In the genomic region with DNA sequence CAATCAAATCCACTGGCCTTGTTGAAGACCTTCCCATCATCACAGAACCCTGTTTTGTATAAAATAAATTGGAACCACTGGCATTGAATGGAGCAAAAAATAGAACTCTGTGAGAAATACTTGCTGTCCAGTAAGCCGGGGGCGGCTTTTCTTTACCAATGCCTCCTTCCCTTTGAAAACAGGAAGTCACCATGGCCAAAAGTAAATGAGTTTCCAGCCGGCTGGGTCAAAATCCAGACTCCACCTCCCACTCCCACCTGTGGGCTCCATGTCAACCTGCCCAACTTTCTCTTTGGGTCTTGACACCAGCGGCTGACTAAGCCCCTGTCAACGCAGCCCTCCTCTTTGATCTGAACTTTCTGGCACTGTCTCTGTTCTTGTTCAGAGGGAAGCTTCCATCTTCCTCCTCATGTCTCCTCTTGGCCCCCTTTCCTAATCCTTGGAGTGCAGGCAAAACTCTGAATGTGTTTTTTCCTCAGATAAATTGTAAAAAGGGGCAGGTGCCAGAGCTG, we compare ENCODE assay signal across 13 cellular contexts.
"Had no signal": no experiment of that assay in that cellular context is flagged by ENCODE, and none has a peak within 500 bp of the region (broad histone marks: within the 10 kb centered on the region; RNA-seq: fewer than 3 reads in every experiment).

No MANE protein-coding gene starts in this region.

- H3K27ac ChIP-seq: lower lobe of right lung, neutrophil, right atrium auricular region, skin epidermis, tibial artery had no signal

- H3K4me1 ChIP-seq: lower lobe of right lung, right atrium auricular region, tibial artery had no signal

- H3K4me3 ChIP-seq: lower lobe of right lung, right atrium auricular region, skin epidermis, tibial artery had no signal

- H3K36me3 ChIP-seq: lower lobe of right lung, neutrophil, right atrium auricular region, tibial artery had no signal

- DNase-seq: activated CD4-positive, alpha-beta memory T cell treated with anti-CD3 and anti-CD28 coated beads, Interleukin-2, amount 10 ng/mL, durations not matched to agents 7 days and 5 days; activated CD4-positive, alpha-beta T cell treated with anti-CD3 and anti-CD28 coated beads for 4 hours; activated naive CD4-positive, alpha-beta T cell treated with anti-CD3 and anti-CD28 coated beads, Interleukin-2, amount 10 ng/mL, durations not matched to agents 7 days and 5 days; activated T-cell treated with anti-CD3 and anti-CD28 coated beads, Interleukin-2, amount 50 U/mL, for 24 hours; left cardiac atrium; lower lobe of right lung; midbrain; stimulated activated CD4-positive, alpha-beta T cell treated with anti-CD3 and anti-CD28 coated beads, Interleukin-4, amount 100 ng/mL, for 24 hours; stimulated activated naive CD4-positive, alpha-beta T cell; tibial artery had no signal

- H3K9me3 ChIP-seq: lower lobe of right lung, neutrophil, right atrium auricular region, tibial artery had no signal

- H3K27me3 ChIP-seq: neutrophil, right atrium auricular region, tibial artery had no signal
